Comparison of ENCODE assay signal across 1 cellular context in the genomic region with DNA sequence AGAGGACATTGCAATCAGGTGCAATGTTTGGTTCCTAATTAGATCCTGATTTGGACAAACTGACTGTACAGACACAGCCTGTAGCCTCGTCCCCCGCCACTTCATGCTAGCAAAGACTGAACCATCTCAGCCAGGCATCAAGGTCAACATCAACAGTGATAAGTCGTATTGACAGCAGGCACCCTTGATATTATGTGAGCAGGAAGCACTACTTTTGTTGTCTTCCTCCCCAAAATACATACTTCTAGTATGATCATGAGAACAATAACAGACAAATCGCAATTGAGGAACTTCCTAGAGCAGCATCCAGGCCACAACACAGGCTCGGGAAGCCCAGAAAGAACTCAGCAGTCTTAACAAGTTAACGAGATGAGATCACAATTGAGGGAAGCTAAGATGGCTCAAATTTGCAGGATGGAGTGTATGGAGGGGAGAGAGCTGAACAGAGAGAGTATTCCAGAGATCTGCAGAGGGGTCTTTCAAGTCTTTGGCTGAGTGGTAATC.
TF ChIP-seq lines count a peak whose summit lies in the region.

No MANE protein-coding gene starts in this region.

TF ChIP-seq in SK-N-SH treated with all-trans-retinoic acid at 6 μM for 48 hours, 23 proteins besides CTCF, POLR2A, EP300 and RAD21 (continued from another document):
- TF ChIP-seq, protein P1, sequence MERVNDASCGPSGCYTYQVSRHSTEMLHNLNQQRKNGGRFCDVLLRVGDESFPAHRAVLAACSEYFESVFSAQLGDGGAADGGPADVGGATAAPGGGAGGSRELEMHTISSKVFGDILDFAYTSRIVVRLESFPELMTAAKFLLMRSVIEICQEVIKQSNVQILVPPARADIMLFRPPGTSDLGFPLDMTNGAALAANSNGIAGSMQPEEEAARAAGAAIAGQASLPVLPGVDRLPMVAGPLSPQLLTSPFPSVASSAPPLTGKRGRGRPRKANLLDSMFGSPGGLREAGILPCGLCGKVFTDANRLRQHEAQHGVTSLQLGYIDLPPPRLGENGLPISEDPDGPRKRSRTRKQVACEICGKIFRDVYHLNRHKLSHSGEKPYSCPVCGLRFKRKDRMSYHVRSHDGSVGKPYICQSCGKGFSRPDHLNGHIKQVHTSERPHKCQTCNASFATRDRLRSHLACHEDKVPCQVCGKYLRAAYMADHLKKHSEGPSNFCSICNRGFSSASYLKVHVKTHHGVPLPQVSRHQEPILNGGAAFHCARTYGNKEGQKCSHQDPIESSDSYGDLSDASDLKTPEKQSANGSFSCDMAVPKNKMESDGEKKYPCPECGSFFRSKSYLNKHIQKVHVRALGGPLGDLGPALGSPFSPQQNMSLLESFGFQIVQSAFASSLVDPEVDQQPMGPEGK (CRISPR knock-in tag; IDR thresholded peaks at IDR 0.05; ENCODE audit: borderline replicate concordance): no peak
- no peak for TF ChIP-seq ZFP3 (CRISPR knock-in tag; IDR thresholded peaks at IDR 0.05)
- no peak for TF ChIP-seq CSDC2 (CRISPR knock-in tag; IDR thresholded peaks at IDR 0.05)
- TF ChIP-seq RARB (CRISPR knock-in tag; IDR thresholded peaks at IDR 0.05): no peak
- no peak for TF ChIP-seq OSR1 (CRISPR knock-in tag; IDR thresholded peaks at IDR 0.05)
